In the genomic region with DNA sequence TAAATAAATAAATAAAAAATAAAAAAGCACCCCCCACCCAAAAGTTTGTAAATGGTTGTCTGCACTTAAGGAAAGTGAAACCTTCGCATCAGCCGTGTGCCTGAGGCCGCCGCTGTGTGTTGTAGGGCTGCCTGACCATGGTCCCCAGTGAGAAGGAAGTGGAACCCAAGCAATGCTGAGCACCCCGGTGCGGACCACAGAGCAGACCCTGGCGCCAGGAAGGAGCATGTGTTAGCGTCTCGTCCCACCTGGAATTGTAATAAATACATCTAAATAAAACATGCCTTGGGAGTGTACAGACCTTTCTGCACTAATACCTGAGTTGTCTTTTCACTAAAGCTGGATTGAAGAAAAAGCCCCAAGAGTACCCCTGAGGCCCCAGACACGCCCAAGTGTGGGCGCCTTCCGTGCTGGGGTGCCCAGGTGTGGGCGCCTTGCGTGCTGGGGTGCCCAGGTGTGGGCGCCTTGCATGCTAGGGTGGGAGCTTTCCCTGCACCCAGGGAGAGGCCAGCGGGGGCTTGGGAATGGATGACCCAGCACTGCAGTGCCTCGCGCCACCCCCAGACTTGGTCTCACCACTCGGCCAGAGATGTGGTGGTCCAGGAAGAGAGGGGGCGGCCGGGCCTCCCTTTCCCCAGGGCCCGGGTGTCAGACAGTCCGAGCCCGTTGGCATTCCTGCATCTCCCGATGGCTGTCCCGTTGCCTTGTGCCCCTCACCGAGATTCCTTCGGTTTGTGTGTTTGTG, we compare ENCODE assay signal across 10 cellular contexts. TPM values are rescaled to one million over a fixed set of nuclear protein-coding genes. Genes with fewer than 3 reads are reported as not detected.
DNase-seq lines count a peak whose midpoint lies in the region; ATAC-seq and TF ChIP-seq lines count a peak whose summit lies in the region.
"Had no signal": no experiment of that assay in that cellular context is flagged by ENCODE, and none has a peak within 500 bp of the region (broad histone marks: within the 10 kb centered on the region; RNA-seq: fewer than 3 reads in every experiment).

No MANE protein-coding gene starts in this region.

- peak overlapping the region; percentile 91 to 99 (median 96) for H3K27ac Mint-ChIP-seq in immature natural killer cell
- H3K27ac Mint-ChIP-seq: nephron had no signal

- H3K4me3 ChIP-seq in AG10803 (ENCODE audit: low read length) (peak overlapping the region; percentile 69), IMR-90 (ENCODE audit: insufficient read depth, low read depth, low read length) (no peak overlapping the region)
- H3K4me3 ChIP-seq: SK-N-MC had no signal

- H3K27me3 ChIP-seq in IMR-90 (ENCODE audit: control insufficient read depth, insufficient read depth, low read length) = peaks cover 19% of the 10 kb centered on the region; the same call in 1 of the 2 replicates

- H3K27me3 Mint-ChIP-seq in immature natural killer cell (ENCODE audit: low read depth in 3 of 3) = peaks cover 14 to 30% (median 19%) of the 10 kb centered on the region in 3 donors

- in situ Hi-C loops in IMR-90 (cut with MboI; ENCODE audit: low sequenced_read_pairs) = loop anchor here (25.0 kb wide), 1 partner anchor 278 kb away; a partner anchor contains a TSS

- H2BK5ac ChIP-seq in IMR-90 (ENCODE audit: low read depth, low read length, poor library complexity, severe bottlenecking) = no peak overlapping the region

- no peak overlapping the region for H2AFZ ChIP-seq in IMR-90 (replicated peaks; ENCODE audit: low read length, poor library complexity)

- H2BK120ac ChIP-seq in IMR-90 (ENCODE audit: low read depth, low read length) = no peak overlapping the region

- no peak overlapping the region for H3K9ac ChIP-seq in IMR-90 (ENCODE audit: low read depth, low read length)

- H2AK9ac ChIP-seq in IMR-90 (replicated peaks; ENCODE audit: low read depth, low read length, poor library complexity) = peak overlapping the region; percentile 42

- no peak overlapping the region for H2BK20ac ChIP-seq in IMR-90 (ENCODE audit: low read depth, low read length)

- intact Hi-C loops in IMR-90 (cut with micrococcal nuclease) = no loop called here

- H3K56ac ChIP-seq in IMR-90 (ENCODE audit: extremely low read depth, insufficient read depth, low read length) = no peak overlapping the region

- peaks cover 2% of the 10 kb centered on the region; the same call in 1 of the 2 replicates for H3K4me1 ChIP-seq in IMR-90 (ENCODE audit: control insufficient read depth, insufficient read depth, low read length)

- H4K20me1 ChIP-seq in IMR-90 (ENCODE audit: insufficient read depth, low read length) = no peaks in the 10 kb centered on the region

- no peak overlapping the region for H3K4me2 ChIP-seq in IMR-90 (ENCODE audit: low read depth, low read length)

- H3K4ac ChIP-seq in IMR-90 (ENCODE audit: low read depth, low read length) = no peak overlapping the region

- no peak for TF ChIP-seq POLR2A in IMR-90 (IDR thresholded peaks at IDR 0.05; ENCODE audit: low read depth, low read length)

- no peak overlapping the region for H4K5ac ChIP-seq in IMR-90 (ENCODE audit: low read depth, low read length)

- H3K36me3 ChIP-seq in IMR-90 (ENCODE audit: control insufficient read depth, insufficient read depth, low read length) = no peaks in the 10 kb centered on the region

- 0 out of 4 replicates have a peak overlapping the region, but pooled peaks of 1 of the 2 experiments have one; percentile 70 for H4K8ac ChIP-seq in IMR-90 (ENCODE audit: low read depth in 2 of 2, low read length in 2 of 2)

- H3K9me3 ChIP-seq in IMR-90 (ENCODE audit: control insufficient read depth, insufficient read depth, low read length) = no peaks in the 10 kb centered on the region

- H3K23ac ChIP-seq in IMR-90 (ENCODE audit: low read depth, low read length) = no peak overlapping the region

- no peak overlapping the region for H3K18ac ChIP-seq in IMR-90 (ENCODE audit: low read depth, low read length)

- H3K36me3 Mint-ChIP-seq in immature natural killer cell = peaks cover 0 to 2% (median 0%) of the 10 kb centered on the region in 3 donors

- dilution Hi-C loops in IMR-90 (cut with HindIII; ENCODE audit: low sequenced_read_pairs, unreplicated experiment) = no loop called here

- 77% methylated on average over 6 of the region's 28 CpGs; no CpG with 5 or more reads in 1 of the 2 experiments for WGBS in IMR-90 (ENCODE audit: extremely low coverage in 2 of 2, insufficient read length in 1 of 2), 2 experiments

- TF ChIP-seq RAD21 in IMR-90 (IDR thresholded peaks at IDR 0.05; ENCODE audit: low read length) = no peak

- H3K4me3 Mint-ChIP-seq in immature natural killer cell = peak overlapping the region; percentile 89 to 96 (median 94)
- H3K4me3 Mint-ChIP-seq: nephron had no signal

- H2BK15ac ChIP-seq in IMR-90 (ENCODE audit: low read depth, low read length) = no peak overlapping the region

- TF ChIP-seq CTCF in AG10803 (conservative IDR thresholded peaks at IDR 0.05; ENCODE audit: low read length) = no peak
- no peak for TF ChIP-seq CTCF in IMR-90 (conservative IDR thresholded peaks at IDR 0.05; ENCODE audit: low read depth, low read length)

- H2AK5ac ChIP-seq in IMR-90 (ENCODE audit: low read depth, low read length) = no peak overlapping the region

- POLR2A ChIA-PET in IMR-90 (lab: Charles Lee; ENCODE audit: unreplicated experiment) = no interaction called here

- H3K14ac ChIP-seq in IMR-90 (replicated peaks; ENCODE audit: low read depth, low read length) = no peak overlapping the region

- H3K27ac ChIP-seq in IMR-90 (ENCODE audit: insufficient read depth, low read length) = no peak overlapping the region
- H3K27ac ChIP-seq: SK-N-MC had no signal

- no peak for DNase-seq in AG10803 (ENCODE audit: low read depth)
- no peak for DNase-seq in IMR-90
- peak; percentile 34 to 44 (median 44) for DNase-seq in immature natural killer cell
- DNase-seq in NCI-H146 (lab: John Stamatoyannopoulos, UW) = no peak
- DNase-seq in DMS 273 treated with DMSO at 0.1 percent for 48 hours (lab: John Stamatoyannopoulos, UW) = no peak
- DNase-seq in activated CD4-positive, alpha-beta T cell treated with anti-CD3 and anti-CD28 coated beads, Interleukin-2, amount 50 U/mL, for 4 hours = no peak

- H3K9me3 Mint-ChIP-seq in immature natural killer cell = no peaks in the 10 kb centered on the region
- H3K9me3 Mint-ChIP-seq: nephron had no signal

- no TSS peak for BruUV-seq in IMR-90 (replicated peaks; lab: Mats Ljungman, UMichigan)

- H4K91ac ChIP-seq in IMR-90 (ENCODE audit: insufficient read depth, low read depth, low read length) = no peak overlapping the region

- CTCF ChIA-PET in IMR-90 (lab: Yijun Ruan, JAX) = no interaction called here

- no peaks in the 10 kb centered on the region for H3K79me1 ChIP-seq in IMR-90 (ENCODE audit: low read depth in 1 of 2, low read length in 2 of 2)

- ATAC-seq in GM18867 (IDR thresholded peaks at IDR 0.05; ENCODE audit: unreplicated experiment) (peak; percentile 46), IMR-90 (ENCODE audit: low read depth) (no peak), HG03442 (IDR thresholded peaks at IDR 0.05; ENCODE audit: unreplicated experiment) (no peak)

- H3K9me1 ChIP-seq in IMR-90 (ENCODE audit: insufficient read depth, low read length) = no peaks in the 10 kb centered on the region

- H3K4me1 Mint-ChIP-seq in immature natural killer cell = peaks cover 69 to 82% of the 10 kb centered on the region in 2 donors

TF ChIP-seq in IMR-90, 13 proteins besides CTCF, POLR2A, EP300 and RAD21:
- TF ChIP-seq MAFK (IDR thresholded peaks at IDR 0.05; ENCODE audit: low read depth, low read length) (no peak), CHD1 (IDR thresholded peaks at IDR 0.05; ENCODE audit: low read depth, low read length) (no peak), MAZ (IDR thresholded peaks at IDR 0.05; ENCODE audit: borderline replicate concordance, low read depth, low read length) (no peak), RFX5 (IDR thresholded peaks at IDR 0.05; ENCODE audit: low read depth, low read length) (no peak), FOS (IDR thresholded peaks at IDR 0.05; ENCODE audit: low read depth, low read length) (no peak), BHLHE40 (IDR thresholded peaks at IDR 0.05; ENCODE audit: low read depth, low read length) (no peak), RCOR1 (IDR thresholded peaks at IDR 0.05; ENCODE audit: insufficient replicate concordance, low read length) (no peak), MXI1 (IDR thresholded peaks at IDR 0.05; ENCODE audit: borderline replicate concordance, low read depth, low read length) (no peak), NFE2L2 (IDR thresholded peaks at IDR 0.05; ENCODE audit: low read depth, low read length) (no peak), SMC3 (IDR thresholded peaks at IDR 0.05; ENCODE audit: low read depth, low read length) (no peak)
- TF ChIP-seq, protein P1, sequence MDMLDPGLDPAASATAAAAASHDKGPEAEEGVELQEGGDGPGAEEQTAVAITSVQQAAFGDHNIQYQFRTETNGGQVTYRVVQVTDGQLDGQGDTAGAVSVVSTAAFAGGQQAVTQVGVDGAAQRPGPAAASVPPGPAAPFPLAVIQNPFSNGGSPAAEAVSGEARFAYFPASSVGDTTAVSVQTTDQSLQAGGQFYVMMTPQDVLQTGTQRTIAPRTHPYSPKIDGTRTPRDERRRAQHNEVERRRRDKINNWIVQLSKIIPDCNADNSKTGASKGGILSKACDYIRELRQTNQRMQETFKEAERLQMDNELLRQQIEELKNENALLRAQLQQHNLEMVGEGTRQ (IDR thresholded peaks at IDR 0.05; ENCODE audit: low read depth, low read length) = no peak
- TF ChIP-seq, protein P2, sequence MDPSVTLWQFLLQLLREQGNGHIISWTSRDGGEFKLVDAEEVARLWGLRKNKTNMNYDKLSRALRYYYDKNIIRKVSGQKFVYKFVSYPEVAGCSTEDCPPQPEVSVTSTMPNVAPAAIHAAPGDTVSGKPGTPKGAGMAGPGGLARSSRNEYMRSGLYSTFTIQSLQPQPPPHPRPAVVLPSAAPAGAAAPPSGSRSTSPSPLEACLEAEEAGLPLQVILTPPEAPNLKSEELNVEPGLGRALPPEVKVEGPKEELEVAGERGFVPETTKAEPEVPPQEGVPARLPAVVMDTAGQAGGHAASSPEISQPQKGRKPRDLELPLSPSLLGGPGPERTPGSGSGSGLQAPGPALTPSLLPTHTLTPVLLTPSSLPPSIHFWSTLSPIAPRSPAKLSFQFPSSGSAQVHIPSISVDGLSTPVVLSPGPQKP (IDR thresholded peaks at IDR 0.05; ENCODE audit: borderline replicate concordance, low read depth, low read length) = no peak

RNA-seq across cellular contexts. Expression of a gene that starts 33.7 kb away (rescaled TPM):
- not detected in 2 replicates for total RNA-seq in IMR-90 (2012; rRNA removed)
- polyA plus RNA-seq in IMR-90 (2012; rRNA removed) (not detected in 2 replicates), immature natural killer cell (not detected)
- not detected in 2 replicates for polyA plus RNA-seq in IMR-90 (2012; cell fraction: cytosol; rRNA removed)
- not detected in 2 replicates for polyA plus RNA-seq in IMR-90 (2012; cell fraction: nucleus; rRNA removed; ENCODE audit: low replicate concordance)

RNA-seq across cellular contexts. Expression of a gene that starts 33.9 kb away (rescaled TPM):
- total RNA-seq in IMR-90 (2012; rRNA removed) = 14.3 and 16.1 TPM in 2 replicates
- polyA plus RNA-seq in IMR-90 (2012; rRNA removed) = 11.6 and 18.7 TPM in 2 replicates
- polyA plus RNA-seq in IMR-90 (2012; cell fraction: cytosol; rRNA removed) = 6.8 and 7.1 TPM in 2 replicates
- 33.6 and 35.9 TPM in 2 replicates for polyA plus RNA-seq in IMR-90 (2012; cell fraction: nucleus; rRNA removed; ENCODE audit: low replicate concordance)
- polyA plus RNA-seq in immature natural killer cell = 10 to 100 TPM in 1 of 3 donors, 1 to 10 TPM in 2; 5.3 to 16.9 (median 6.2) TPM

Comparison
In these comparisons a context has a peak if more than half of its experiments do, and no peak if none do; other contexts are left out.
1. DNase-seq: peak in immature natural killer cell (3 of 3); none in AG10803 (single experiment), IMR-90 (single experiment), NCI-H146 (single experiment), DMS 273 treated with DMSO at 0.1 percent for 48 hours (single experiment) and activated CD4-positive, alpha-beta T cell treated with anti-CD3 and anti-CD28 coated beads, Interleukin-2, amount 50 U/mL, for 4 hours (0 of 2).